25 cellular contexts compared by ENCODE assay signal in genomic region chr10:70695241-70696030, GRCh38. TPM values are rescaled to one million over a fixed set of nuclear protein-coding genes. Genes with fewer than 3 reads are reported as not detected.
DNase-seq lines count a peak whose midpoint lies in the region; ATAC-seq and TF ChIP-seq lines count a peak whose summit lies in the region.
"Had no signal": no experiment of that assay in that cellular context is flagged by ENCODE, and none has a peak within 500 bp of the region (broad histone marks: within the 10 kb centered on the region; RNA-seq: fewer than 3 reads in every experiment).

No MANE protein-coding gene starts in this region.

- no peak for ATAC-seq in GM18519 (IDR thresholded peaks at IDR 0.05; ENCODE audit: low FRiP score, unreplicated experiment)
- no peak for ATAC-seq in HG03196 (IDR thresholded peaks at IDR 0.05; ENCODE audit: unreplicated experiment)
- ATAC-seq: activated CD8-positive, alpha-beta memory T cell treated with anti-CD3 and anti-CD28 coated beads, Interleukin-2, amount 10 ng/mL, durations not matched to agents 7 days and 5 days; lower lobe of right lung; stimulated activated memory B cell treated with anti-CD40 and anti-IgM and Interleukin-4, amounts not matched to agents 10 μg/mL and 1 μg/mL and 100 μg/mL, for 72 hours had no signal

- peaks cover 23% of the 10 kb centered on the region for H3K4me1 Mint-ChIP-seq in nephron progenitor cell
- H3K4me1 Mint-ChIP-seq: activated CD8-positive, alpha-beta memory T cell treated with anti-CD3 and anti-CD28 coated beads, Interleukin-2, amount 10 ng/mL, durations not matched to agents 7 days and 5 days; CD4-positive, CD25-positive, alpha-beta regulatory T cell; IgD-negative memory B cell; stimulated activated memory B cell treated with anti-CD40 and anti-IgM and Interleukin-4, amounts not matched to agents 10 μg/mL and 1 μg/mL and 100 μg/mL, for 72 hours had no signal

- peaks cover 9% of the 10 kb centered on the region for H3K9me3 Mint-ChIP-seq in nephron progenitor cell
- H3K9me3 Mint-ChIP-seq: IgD-negative memory B cell; stimulated activated memory B cell treated with anti-CD40 and anti-IgM and Interleukin-4, amounts not matched to agents 10 μg/mL and 1 μg/mL and 100 μg/mL, for 72 hours had no signal

- no peak overlapping the region for H3K4me3 Mint-ChIP-seq in nephron progenitor cell
- H3K4me3 Mint-ChIP-seq: activated CD8-positive, alpha-beta memory T cell treated with anti-CD3 and anti-CD28 coated beads, Interleukin-2, amount 10 ng/mL, durations not matched to agents 7 days and 5 days; CD4-positive, CD25-positive, alpha-beta regulatory T cell; IgD-negative memory B cell; stimulated activated memory B cell treated with anti-CD40 and anti-IgM and Interleukin-4, amounts not matched to agents 10 μg/mL and 1 μg/mL and 100 μg/mL, for 72 hours had no signal

- H3K27me3 ChIP-seq in AG04450 (ENCODE audit: control insufficient read depth, insufficient read depth, low read length) (peaks cover 12% of the 10 kb centered on the region), SJCRH30 (no peaks in the 10 kb centered on the region)
- H3K27me3 ChIP-seq: gastroesophageal sphincter, testis had no signal

- peaks cover 11% of the 10 kb centered on the region for H3K27me3 Mint-ChIP-seq in nephron progenitor cell (ENCODE audit: low read depth, poor library complexity)

- H3K9me3 ChIP-seq in AG04450 (ENCODE audit: control insufficient read depth, insufficient read depth, low read length) (no peaks in the 10 kb centered on the region), SJCRH30 (replicated peaks) (no peaks in the 10 kb centered on the region)
- H3K9me3 ChIP-seq: gastroesophageal sphincter, lower lobe of right lung, testis had no signal

- TF ChIP-seq CTCF in AG04450 (IDR thresholded peaks at IDR 0.05; ENCODE audit: low read depth, low read length) (no peak), nephron progenitor cell (IDR thresholded peaks at IDR 0.05) (no peak)

- H3K27ac ChIP-seq in AG04450 (ENCODE audit: low read depth, low read length) (peak overlapping the region; percentile 52), SJCRH30 (no peak overlapping the region)
- H3K27ac ChIP-seq: gastroesophageal sphincter, lower lobe of right lung, testis had no signal

- H3K36me3 Mint-ChIP-seq in nephron progenitor cell (ENCODE audit: low read depth) = peaks cover 5% of the 10 kb centered on the region
- H3K36me3 Mint-ChIP-seq: activated CD8-positive, alpha-beta memory T cell treated with anti-CD3 and anti-CD28 coated beads, Interleukin-2, amount 10 ng/mL, durations not matched to agents 7 days and 5 days; CD4-positive, CD25-positive, alpha-beta regulatory T cell; IgD-negative memory B cell; stimulated activated memory B cell treated with anti-CD40 and anti-IgM and Interleukin-4, amounts not matched to agents 10 μg/mL and 1 μg/mL and 100 μg/mL, for 72 hours had no signal

- POLR2A ChIA-PET in AG04450 (lab: Yijun Ruan, JAX) = interaction anchor here (0.5 to 1.8 kb wide), 2 partner anchors 66 to 144 kb away, joined by 3 to 5 read pairs; no protein-coding TSS in a partner anchor

- DNase-seq in AG04450 (ENCODE audit: low read depth, low spot score) (no peak), GM03348 (ENCODE audit: low spot score) (peak; percentile 52), NCI-H2029 treated with DMSO at 0.1 percent for 48 hours (lab: John Stamatoyannopoulos, UW) (peak; percentile 67), fibroblast of peridontal ligament (ENCODE audit: extremely low read depth) (peak; percentile 31), SJCRH30 (no peak), nephron progenitor cell (no peak)
- DNase-seq: activated CD4-positive, alpha-beta T cell treated with anti-CD3 and anti-CD28 coated beads for 4 hours; activated CD8-positive, alpha-beta memory T cell treated with anti-CD3 and anti-CD28 coated beads, Interleukin-2, amount 10 ng/mL, durations not matched to agents 7 days and 5 days; activated naive CD4-positive, alpha-beta T cell treated with anti-CD3 and anti-CD28 coated beads, Interleukin-2, amount 50 U/mL, for 16 hours; anterior cingulate cortex; CD4-positive, CD25-positive, alpha-beta regulatory T cell; GOT3; kidney; lower lobe of right lung; NCI-H146; NCI-H748 treated with DMSO at 0.1 percent for 48 hours; OCI-M1; SHP77; T-helper 1 cell; testis had no signal

- H3K4me3 ChIP-seq in AG04450 (ENCODE audit: low read depth, low read length) = no peak overlapping the region
- no peak overlapping the region for H3K4me3 ChIP-seq in SJCRH30
- H3K4me3 ChIP-seq: gastroesophageal sphincter, lower lobe of right lung, testis had no signal

- CTCF ChIA-PET in AG04450 (lab: Charles Lee) = interaction anchor here (0.5 to 1.2 kb wide), 2 partner anchors 64 to 146 kb away, joined by 3 to 5 read pairs; no protein-coding TSS in a partner anchor

- H3K4me1 ChIP-seq in SJCRH30 = no peaks in the 10 kb centered on the region
- H3K4me1 ChIP-seq: lower lobe of right lung, testis had no signal

- no peak overlapping the region for H3K27ac Mint-ChIP-seq in nephron progenitor cell
- H3K27ac Mint-ChIP-seq: activated CD8-positive, alpha-beta memory T cell treated with anti-CD3 and anti-CD28 coated beads, Interleukin-2, amount 10 ng/mL, durations not matched to agents 7 days and 5 days; CD4-positive, CD25-positive, alpha-beta regulatory T cell; IgD-negative memory B cell; stimulated activated memory B cell treated with anti-CD40 and anti-IgM and Interleukin-4, amounts not matched to agents 10 μg/mL and 1 μg/mL and 100 μg/mL, for 72 hours had no signal

- H3K36me3 ChIP-seq in SJCRH30 = no peaks in the 10 kb centered on the region
- H3K36me3 ChIP-seq: gastroesophageal sphincter, lower lobe of right lung had no signal

RNA-seq across cellular contexts. Expression of gene ADAMTS14, which starts 23.1 kb away (rescaled TPM):
- 2.9 and 4.6 TPM in 2 replicates for polyA plus RNA-seq in AG04450 (2011; rRNA removed)
- 3.4 and 4.0 TPM in 2 replicates for polyA minus RNA-seq in AG04450 (2011; rRNA and poly(A)+ RNA removed)
- total RNA-seq in SJCRH30 (2014; rRNA removed; shearing (Covaris generic)) = 6.4 and 7.6 TPM in 2 replicates
- total RNA-seq: CD4-positive, CD25-positive, alpha-beta regulatory T cell had no signal
- polyA plus RNA-seq: CD4-positive, CD25-positive, alpha-beta regulatory T cell; IgD-negative memory B cell had no signal

Comparison
In these comparisons a context has a peak if more than half of its experiments do, and no peak if none do; other contexts are left out.
1. DNase-seq: peak in GM03348 (single experiment), NCI-H2029 treated with DMSO at 0.1 percent for 48 hours (single experiment) and fibroblast of peridontal ligament (single experiment); none in AG04450 (single experiment), SJCRH30 (0 of 2) and nephron progenitor cell (single experiment).